In genomic region chr22:44261861-44262595, GRCh38 we compare ENCODE assay signal across 13 cellular contexts. TPM values are rescaled to one million over a fixed set of nuclear protein-coding genes. Genes with fewer than 3 reads are reported as not detected.
DNase-seq lines count a peak whose midpoint lies in the region; ATAC-seq, FAIRE-seq and TF ChIP-seq lines count a peak whose summit lies in the region.
"Had no signal": no experiment of that assay in that cellular context is flagged by ENCODE, and none has a peak within 500 bp of the region (broad histone marks: within the 10 kb centered on the region; RNA-seq: fewer than 3 reads in every experiment).

No MANE protein-coding gene starts in this region.

- H3K9me3 ChIP-seq in H1 (ENCODE audit: insufficient read depth in 2 of 2, low read depth in 1 of 2, low read length in 1 of 2), result no peaks in the 10 kb centered on the region
- H3K9me3 ChIP-seq in sigmoid colon, result no peaks in the 10 kb centered on the region
- no peaks in the 10 kb centered on the region for H3K9me3 ChIP-seq in gastroesophageal sphincter
- H3K9me3 ChIP-seq in effector memory CD4-positive, alpha-beta T cell (ENCODE audit: control insufficient read depth, low read length), result no peaks in the 10 kb centered on the region
- H3K9me3 ChIP-seq: A549, vagina had no signal

- H3K4me2 ChIP-seq in H1 (ENCODE audit: insufficient read depth in 1 of 2, low read depth in 2 of 2, low read length in 2 of 2), result no peak overlapping the region
- H3K4me2 ChIP-seq: A549 had no signal

- H3K23me2 ChIP-seq in H1 (ENCODE audit: low read depth, low read length), result peaks cover 2% of the 10 kb centered on the region; the same call in 1 of the 2 replicates

- H3K4me3 ChIP-seq in H1 (ENCODE audit: extremely low read depth in 1 of 4, insufficient read depth in 2 of 4, low read depth in 3 of 4, low read length in 4 of 4) (no peak overlapping the region), sigmoid colon (no peak overlapping the region), gastroesophageal sphincter (no peak overlapping the region)
- no peak overlapping the region for H3K4me3 ChIP-seq in effector memory CD4-positive, alpha-beta T cell (ENCODE audit: insufficient read depth, low read depth, low read length, poor library complexity, severe bottlenecking)
- H3K4me3 ChIP-seq: A549, vagina had no signal

- no peak overlapping the region for H2BK120ac ChIP-seq in H1 (replicated peaks; ENCODE audit: low read depth, low read length)

- H3K14ac ChIP-seq in H1 (ENCODE audit: insufficient read length), result no peak overlapping the region

- H2BK15ac ChIP-seq in H1 (ENCODE audit: low read length), result peak overlapping the region; percentile 72; the same call in 1 of the 2 replicates

- no peak overlapping the region; the same call in 1 of the 2 replicates for H4K8ac ChIP-seq in H1 (ENCODE audit: extremely low read depth, insufficient read depth, low read length)

- no peak for ATAC-seq in GM19455 (IDR thresholded peaks at IDR 0.05; ENCODE audit: unreplicated experiment)
- ATAC-seq in gastroesophageal sphincter, result no peak
- ATAC-seq: A549 had no signal

- H3K36me3 ChIP-seq in H1 (ENCODE audit: control insufficient read depth in 2 of 4, insufficient read depth in 4 of 4, low read length in 3 of 4) (no peaks in the 10 kb centered on the region), sigmoid colon (peaks cover 0 to 7% (median 3%) of the 10 kb centered on the region in 4 donors), gastroesophageal sphincter (no peaks in the 10 kb centered on the region)
- no peaks in the 10 kb centered on the region for H3K36me3 ChIP-seq in effector memory CD4-positive, alpha-beta T cell (ENCODE audit: control insufficient read depth, insufficient read depth, low read length)
- H3K36me3 ChIP-seq: vagina had no signal

- no peak overlapping the region; the same call in 1 of the 2 replicates for H3K18ac ChIP-seq in H1 (ENCODE audit: extremely low read depth, low read length)

- DNase-seq in NCI-H510A treated with DMSO at 0.1 percent for 48 hours (lab: John Stamatoyannopoulos, UW) (peak; percentile 8), NCI-H510A (lab: John Stamatoyannopoulos, UW) (no peak), NCI-H748 (lab: John Stamatoyannopoulos, UW; ENCODE audit: unreplicated experiment) (peak; percentile 81), H1 (ENCODE audit: low read depth in 1 of 2, low spot score in 2 of 2) (no peak), sigmoid colon (peak; percentile 62)
- DNase-seq in effector memory CD4-positive, alpha-beta T cell, result no peak
- DNase-seq: activated naive CD4-positive, alpha-beta T cell treated with anti-CD3 and anti-CD28 coated beads, Interleukin-2, amount 50 U/mL, for 16 hours; cerebellar nuclear complex; stimulated activated CD4-positive, alpha-beta T cell treated with anti-CD3 and anti-CD28 coated beads, Interleukin-15, amount 100 ng/mL, for 24 hours had no signal

- no peak overlapping the region; a peak in 2 of 7 replicates for H3K9ac ChIP-seq in H1 (replicated peaks in 1 of 4; ENCODE audit: extremely low read depth in 1 of 4, low read depth in 3 of 4, low read length in 3 of 4)

- TF ChIP-seq EP300 in H1 (IDR thresholded peaks at IDR 0.05; ENCODE audit: borderline replicate concordance in 1 of 2, low read depth in 2 of 2, low read length in 2 of 2) (no peak), sigmoid colon (IDR thresholded peaks at IDR 0.05) (no peak), gastroesophageal sphincter (IDR thresholded peaks at IDR 0.05) (no peak)

- no peak for TF ChIP-seq RAD21 in H1 (IDR thresholded peaks at IDR 0.05 in 1 of 2, conservative IDR thresholded peaks at IDR 0.05 in 1 of 2; ENCODE audit: low read depth in 2 of 2, low read length in 2 of 2)

- H3K56ac ChIP-seq in H1 (replicated peaks; ENCODE audit: insufficient read length, low read depth, low read length), result no peak overlapping the region

- intact Hi-C loops in sigmoid colon (cut with DNase I), result no loop called here

- H3K4ac ChIP-seq in H1 (replicated peaks; ENCODE audit: insufficient read length, low read depth, low read length), result peak overlapping the region; percentile 9

- H4K91ac ChIP-seq in H1 (replicated peaks; ENCODE audit: insufficient read length, low read length), result peak overlapping the region; percentile 70

- CTCF ChIA-PET in H1 (lab: Charles Lee; ENCODE audit: partially characterized antibody), result interaction anchor here (1.2 kb wide), 2 partner anchors 23 to 176 kb away, joined by 3 to 4 read pairs; no protein-coding TSS in a partner anchor

- FAIRE-seq in H1 (lab: Jason Lieb, UNC), result no peak
- FAIRE-seq: A549 had no signal

- no peak for TF ChIP-seq POLR2A in H1 (IDR thresholded peaks at IDR 0.05; ENCODE audit: control extremely low read depth in 1 of 2, low read depth in 2 of 2, low read length in 2 of 2)
- TF ChIP-seq POLR2A in sigmoid colon (IDR thresholded peaks at IDR 0.05), result no peak
- TF ChIP-seq POLR2A in gastroesophageal sphincter (IDR thresholded peaks at IDR 0.05), result no peak

- no peaks in the 10 kb centered on the region for H4K20me1 ChIP-seq in H1 (replicated peaks in 1 of 2; ENCODE audit: control insufficient read depth in 1 of 2, insufficient read depth in 2 of 2, low read length in 2 of 2)

- no peak overlapping the region for H2AFZ ChIP-seq in H1 (ENCODE audit: low read length)

- H3K4me1 ChIP-seq in H1 (replicated peaks in 1 of 4; ENCODE audit: control insufficient read depth in 3 of 4, insufficient read depth in 4 of 4, low read length in 3 of 4) (peaks cover 0 to 9% (median 5%) of the 10 kb centered on the region in 4 experiments; a peak in 6 of 7 replicates), sigmoid colon (peaks cover 0 to 14% (median 4%) of the 10 kb centered on the region in 4 donors), gastroesophageal sphincter (peaks cover 0 to 6% (median 0%) of the 10 kb centered on the region in 3 donors)
- no peaks in the 10 kb centered on the region for H3K4me1 ChIP-seq in effector memory CD4-positive, alpha-beta T cell (ENCODE audit: control insufficient read depth, insufficient read depth, low read length, poor library complexity, severe bottlenecking)
- H3K4me1 ChIP-seq: A549, vagina had no signal

- H2AK5ac ChIP-seq in H1 (ENCODE audit: low read depth, low read length), result peak overlapping the region; percentile 53; the same call in 1 of the 2 replicates

- peak overlapping the region; percentile 94 for H2BK12ac ChIP-seq in H1 (ENCODE audit: low read depth, low read length)

- H3K27ac ChIP-seq in H1 (ENCODE audit: low read depth, low read length), result no peak overlapping the region; the same call in 1 of the 2 replicates
- H3K27ac ChIP-seq in sigmoid colon, result no peak overlapping the region
- no peak overlapping the region for H3K27ac ChIP-seq in gastroesophageal sphincter
- no peak overlapping the region for H3K27ac ChIP-seq in effector memory CD4-positive, alpha-beta T cell (ENCODE audit: insufficient read depth, low read length, poor library complexity, severe bottlenecking)
- H3K27ac ChIP-seq: A549, vagina had no signal

- no peak overlapping the region for H4K5ac ChIP-seq in H1 (ENCODE audit: insufficient read length, low read depth, low read length)

- no peaks in the 10 kb centered on the region for H3K79me2 ChIP-seq in H1 (ENCODE audit: control insufficient read depth in 1 of 2, insufficient read depth in 2 of 2, low read length in 2 of 2)

- H3K23ac ChIP-seq in H1 (ENCODE audit: insufficient read length), result no peak overlapping the region

- H2BK20ac ChIP-seq in H1 (ENCODE audit: low read length), result peak overlapping the region; percentile 86; the same call in 1 of the 2 replicates

- 89% methylated on average over 12 of the region's 12 CpGs; no CpG with 5 or more reads in 1 of the 2 experiments for WGBS in H1 (ENCODE audit: extremely low coverage in 1 of 2, insufficient coverage in 1 of 2, insufficient read length in 1 of 2, insufficient replicate concordance in 2 of 2, low coverage in 1 of 2, low lambda C conversion rate in 2 of 2, missing lambda C conversion rate in 1 of 2), 2 experiments
- 64 to 87% methylated on average over 12 of the region's 12 CpGs for WGBS in sigmoid colon, 2 donors
- WGBS in gastroesophageal sphincter (ENCODE audit: low coverage in 1 of 2), 2 donors, result 25 to 40% methylated on average over 2 to 3 of the region's 12 CpGs

- H2BK5ac ChIP-seq in H1 (ENCODE audit: low read depth, low read length), result peak overlapping the region; percentile 75

- POLR2A ChIA-PET in H1 (lab: Charles Lee; ENCODE audit: partially characterized antibody), result interaction anchor here (1.1 kb wide), 1 partner anchor 67 kb away, joined by 3 read pairs; no protein-coding TSS in a partner anchor

- H3K27me3 ChIP-seq in H1 (replicated peaks in 1 of 4; ENCODE audit: control insufficient read depth in 3 of 4, extremely low read depth in 1 of 4, insufficient read depth in 3 of 4, low read length in 3 of 4) (no peaks in the 10 kb centered on the region), sigmoid colon (no peaks in the 10 kb centered on the region), gastroesophageal sphincter (no peaks in the 10 kb centered on the region)
- no peaks in the 10 kb centered on the region for H3K27me3 ChIP-seq in effector memory CD4-positive, alpha-beta T cell (replicated peaks; ENCODE audit: control insufficient read depth, insufficient read depth, low read length, poor library complexity, severe bottlenecking)
- H3K27me3 ChIP-seq: vagina had no signal

- H3K79me1 ChIP-seq in H1 (ENCODE audit: low read depth, low read length), result no peaks in the 10 kb centered on the region

- TF ChIP-seq CTCF in H1 (IDR thresholded peaks at IDR 0.05; ENCODE audit: control extremely low read depth in 1 of 3, insufficient read depth in 1 of 3, low read depth in 1 of 3, low read length in 3 of 3) (no peak), sigmoid colon (IDR thresholded peaks at IDR 0.05) (no peak), gastroesophageal sphincter (IDR thresholded peaks at IDR 0.05) (no peak)

TF ChIP-seq in H1, 55 proteins besides CTCF, POLR2A, EP300 and RAD21 (continues in another document):
- no peak for TF ChIP-seq RXRA (IDR thresholded peaks at IDR 0.05; ENCODE audit: insufficient read depth, low read depth, low read length)

RNA-seq across cellular contexts. Expression of gene SHISAL1, which starts 50.7 kb away (rescaled TPM):
- 5.4 and 5.8 TPM in 2 replicates for total RNA-seq in H1 (2021; fragmentation: NEBNext Ultra II Directional; extraction: Animal tissue kit (Norgen Biotek cat#: 25700))
- 2.4 and 3.7 TPM in 2 replicates for polyA plus RNA-seq in H1 (2011; rRNA removed)
- polyA plus RNA-seq in H1 (2011; cell fraction: cytosol; rRNA removed), result 2.7 TPM
- polyA plus RNA-seq in H1 (2011; cell fraction: nucleus; rRNA removed), result 3.0 TPM
- polyA plus RNA-seq in H1 (2012, experiment 1 of 2), result 4.3 to 5.6 TPM (median 5.0 TPM) in 4 replicates
- polyA plus RNA-seq in H1 (2012, experiment 2 of 2), result 3.5 TPM
- 2.3 TPM for polyA plus RNA-seq in H1 (2013, experiment 1 of 2)
- 2.5 TPM for polyA plus RNA-seq in H1 (2013, experiment 2 of 2)
- 7.7 and 11.4 TPM in 2 replicates for polyA minus RNA-seq in H1 (2011; rRNA and poly(A)+ RNA removed)
- 2.6 TPM for polyA minus RNA-seq in H1 (2011; cell fraction: cytosol; rRNA and poly(A)+ RNA removed)
- 2.2 TPM for polyA minus RNA-seq in H1 (2011; cell fraction: nucleus; rRNA and poly(A)+ RNA removed)
- 10 to 100 TPM; 20.7 to 32.4 (median 24.1) TPM for total RNA-seq in sigmoid colon
- polyA plus RNA-seq in sigmoid colon, result 1 to 10 TPM in 1 of 3 donors, under 1 TPM in 2; 0.23 to 1.3 (median 0.60) TPM
- 10 to 100 TPM in 1 of 4 donors, 1 to 10 TPM in 3; 4.5 to 23.1 (median 6.2) TPM for total RNA-seq in gastroesophageal sphincter

Comparison
In these comparisons a context has a peak if more than half of its experiments do, and no peak if none do; other contexts are left out.
1. DNase-seq: peak in NCI-H510A treated with DMSO at 0.1 percent for 48 hours (single experiment), NCI-H748 (single experiment) and sigmoid colon (single experiment); none in NCI-H510A (single experiment), H1 (0 of 2) and effector memory CD4-positive, alpha-beta T cell (0 of 3).